In the genomic region with DNA sequence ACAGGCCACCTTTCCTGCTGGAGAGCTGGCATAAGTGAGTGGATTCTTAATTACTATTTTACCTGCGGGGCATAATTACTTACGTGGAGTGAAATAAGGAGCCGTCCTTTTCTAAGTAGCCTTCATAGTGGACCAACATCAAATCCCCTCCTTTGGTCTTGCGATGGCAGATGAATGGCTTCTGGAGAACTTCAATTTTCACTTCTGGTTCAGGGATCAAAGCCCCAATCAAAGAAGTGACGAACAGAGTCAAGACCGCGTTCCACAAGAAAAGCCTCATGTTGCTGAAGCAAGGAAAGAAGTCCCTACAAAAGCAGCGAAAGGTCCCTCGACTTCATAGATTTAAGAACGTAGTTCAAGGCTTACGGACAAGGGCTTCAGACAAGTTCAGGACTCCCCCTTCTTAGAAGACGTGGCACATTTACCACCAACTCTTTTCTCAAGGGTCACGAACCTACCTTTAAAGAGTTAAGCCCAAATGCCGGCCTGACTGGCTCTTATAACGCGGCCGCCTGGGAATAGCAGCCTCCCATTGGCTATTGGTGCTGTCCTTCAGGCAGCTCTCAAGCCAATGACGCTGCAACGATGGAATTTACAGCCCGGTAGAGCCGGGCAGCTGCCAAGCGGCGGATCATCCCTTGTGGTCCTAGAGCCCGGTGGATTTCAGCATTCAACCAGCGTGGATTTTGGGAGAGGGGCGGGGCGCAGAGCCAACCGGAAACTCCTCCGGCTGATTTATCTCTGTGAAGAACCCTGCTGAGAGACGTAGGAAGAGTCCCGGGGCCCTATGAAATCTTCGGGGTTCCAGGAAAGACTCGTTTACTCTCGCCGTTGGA, we compare ENCODE assay signal across 8 cellular contexts. TPM values are rescaled to one million over a fixed set of nuclear protein-coding genes. Genes with fewer than 3 reads are reported as not detected.
DNase-seq lines count a peak whose midpoint lies in the region; ATAC-seq and TF ChIP-seq lines count a peak whose summit lies in the region.

Gene FKBP14 (minus strand): TSS at position 474 of the 836 bp plus-strand sequence. CDS start 194 bp downstream, at position 280.

- H3K9me3 ChIP-seq in ascending aorta (no peaks in the 10 kb centered on the region), right atrium auricular region (no peaks in the 10 kb centered on the region), prostate gland (no peaks in the 10 kb centered on the region)

- DNase-seq in NCI-H146 treated with DMSO at 0.1 percent for 48 hours (lab: John Stamatoyannopoulos, UW; ENCODE audit: unreplicated experiment) (peak; percentile 91), T-helper 2 cell (peak; percentile 62 to 99 (median 85)), ascending aorta (ENCODE audit: low spot score in 2 of 2) (peak; percentile 94 to 99), right atrium auricular region (ENCODE audit: low spot score) (peak; percentile 99), prostate gland (ENCODE audit: low spot score) (peak; percentile 98)

- ATAC-seq in GM18498 (IDR thresholded peaks at IDR 0.05; ENCODE audit: unreplicated experiment) = peak; percentile 77
- ATAC-seq in HG02884 (IDR thresholded peaks at IDR 0.05; ENCODE audit: unreplicated experiment) = peak; percentile 72

- no peak for TF ChIP-seq POLR2A in prostate gland (IDR thresholded peaks at IDR 0.05)

- intact Hi-C loops in ascending aorta (cut with DNase I) (loop anchor here (1.0 to 10.0 kb wide), 4 partner anchors 38 to 758 kb away; partner anchors contain the start of gene GGCT), prostate gland (cut with DNase I) (loop anchor here (1.0 to 5.0 kb wide), 2 partner anchors 36 to 37 kb away; partner anchors contain the start of gene SCRN1)

- H3K36me3 ChIP-seq in ascending aorta (no peaks in the 10 kb centered on the region), right atrium auricular region (no peaks in the 10 kb centered on the region), prostate gland (no peaks in the 10 kb centered on the region), urinary bladder (ENCODE audit: insufficient read depth) (no peaks in the 10 kb centered on the region)

- H3K4me1 ChIP-seq in ascending aorta (peaks cover 0 to 21% of the 10 kb centered on the region in 2 donors), right atrium auricular region (peaks cover 0 to 45% of the 10 kb centered on the region in 2 donors), prostate gland (replicated peaks) (peaks cover 3% of the 10 kb centered on the region), urinary bladder (ENCODE audit: insufficient read depth) (no peaks in the 10 kb centered on the region)

- under 1% methylated on average over 35 of the region's 35 CpGs for WGBS in prostate gland
- under 1% methylated on average over 35 of the region's 35 CpGs for WGBS in urinary bladder

- no peaks in the 10 kb centered on the region for H3K27me3 ChIP-seq in ascending aorta
- no peaks in the 10 kb centered on the region for H3K27me3 ChIP-seq in right atrium auricular region
- H3K27me3 ChIP-seq in prostate gland (replicated peaks; ENCODE audit: insufficient read depth) = no peaks in the 10 kb centered on the region

- peak within 1 kb of the TSS; percentile 96 to 97 for H3K4me3 ChIP-seq in ascending aorta
- peak within 1 kb of the TSS; percentile 64 to 94 for H3K4me3 ChIP-seq in right atrium auricular region
- H3K4me3 ChIP-seq in prostate gland = peak within 1 kb of the TSS; percentile 76 to 84
- peak within 1 kb of the TSS; percentile 84 for H3K4me3 ChIP-seq in urinary bladder (ENCODE audit: low read depth, low read length)

- TF ChIP-seq CTCF in ascending aorta (IDR thresholded peaks at IDR 0.05) (no peak), right atrium auricular region (IDR thresholded peaks at IDR 0.05) (no peak), prostate gland (IDR thresholded peaks at IDR 0.05) (peak in 1 of 4 experiments; percentile 5)

- H3K27ac ChIP-seq in ascending aorta = peak within 1 kb of the TSS; percentile 91 to 96
- peak within 1 kb of the TSS; percentile 85 to 92 for H3K27ac ChIP-seq in right atrium auricular region
- H3K27ac ChIP-seq in prostate gland = peak within 1 kb of the TSS; percentile 85 to 86
- H3K27ac ChIP-seq in urinary bladder (ENCODE audit: low read depth) = peak within 1 kb of the TSS; percentile 31

RNA-seq across cellular contexts. Expression of gene FKBP14, which starts in this region (rescaled TPM):
- 7.3 TPM for total RNA-seq in ascending aorta
- 1 to 10 TPM; 6.1 to 8.5 TPM for total RNA-seq in right atrium auricular region
- 1 to 10 TPM; 8.4 to 9.5 TPM for total RNA-seq in prostate gland
- 79.1 TPM for total RNA-seq in urinary bladder
- 9.1 TPM for polyA plus RNA-seq in urinary bladder

Comparison
In these comparisons a context has a peak if more than half of its experiments do, and no peak if none do; other contexts are left out.
1. Peak in every context shown above with its lines: DNase-seq, ATAC-seq, H3K4me3 ChIP-seq and H3K27ac ChIP-seq.
2. H3K27ac ChIP-seq: peak in every context shown above with its lines; median percentile 94 in ascending aorta; 88 in right atrium auricular region; 86 in prostate gland; 31 in urinary bladder.